ENCODE assay signal across 12 cellular contexts in genomic region chr1:78884685-78885452, GRCh38.
DNase-seq lines count a peak whose midpoint lies in the region; ATAC-seq, FAIRE-seq and TF ChIP-seq lines count a peak whose summit lies in the region.
"Had no signal": no experiment of that assay in that cellular context is flagged by ENCODE, and none has a peak within 500 bp of the region (broad histone marks: within the 10 kb centered on the region; RNA-seq: fewer than 3 reads in every experiment).

No MANE protein-coding gene starts in this region.

- H3K4me3 ChIP-seq in HFF-Myc (replicated peaks; ENCODE audit: low read depth, low read length) (no peak overlapping the region), mesenchymal stem cell (ENCODE audit: insufficient read depth in 1 of 2, low read depth in 1 of 2, low read length in 2 of 2) (no peak overlapping the region), small intestine (ENCODE audit: low read depth in 1 of 2, low read length in 2 of 2) (no peak overlapping the region), lower lobe of right lung (no peak overlapping the region)
- H3K4me3 ChIP-seq: psoas muscle had no signal

- 40% methylated on average over 3 of the region's 6 CpGs for WGBS in mesenchymal stem cell
- 24 to 40% (median 34%) methylated on average over 6 of the region's 6 CpGs for WGBS in small intestine, 3 donors

- no peak overlapping the region for H3K4me2 ChIP-seq in mesenchymal stem cell (ENCODE audit: low read length, poor library complexity, severe bottlenecking)

- no peak overlapping the region for H4K91ac ChIP-seq in mesenchymal stem cell (ENCODE audit: low read length)

- intact Hi-C loops in lower lobe of right lung (cut with DNase I): no loop called here

- no peak overlapping the region for H3K14ac ChIP-seq in mesenchymal stem cell (ENCODE audit: low read length in 2 of 2)

- H3K23ac ChIP-seq in mesenchymal stem cell (ENCODE audit: low read length in 2 of 2): no peak overlapping the region

- H3K4me1 ChIP-seq in mesenchymal stem cell (ENCODE audit: control insufficient read depth, insufficient read depth, low read depth, low read length): peaks cover 2% of the 10 kb centered on the region
- no peaks in the 10 kb centered on the region for H3K4me1 ChIP-seq in small intestine (ENCODE audit: control insufficient read depth in 2 of 2, insufficient read depth in 1 of 2, low read depth in 1 of 2, low read length in 1 of 2)
- peaks cover 4% of the 10 kb centered on the region for H3K4me1 ChIP-seq in lower lobe of right lung
- H3K4me1 ChIP-seq: psoas muscle had no signal

- H3K27me3 ChIP-seq in mesenchymal stem cell (ENCODE audit: control insufficient read depth in 1 of 2, insufficient read depth in 1 of 2, low read length in 2 of 2) (no peaks in the 10 kb centered on the region), small intestine (ENCODE audit: control insufficient read depth in 2 of 2, insufficient read depth in 2 of 2, low read length in 2 of 2) (no peaks in the 10 kb centered on the region), lower lobe of right lung (ENCODE audit: low read depth) (no peaks in the 10 kb centered on the region)

- no peak overlapping the region for H2AFZ ChIP-seq in mesenchymal stem cell (ENCODE audit: low read depth, low read length)

- H2BK15ac ChIP-seq in mesenchymal stem cell (ENCODE audit: low read depth, poor library complexity, severe bottlenecking): no peak overlapping the region

- ATAC-seq in HG03378 (IDR thresholded peaks at IDR 0.05; ENCODE audit: unreplicated experiment) (no peak), lower lobe of right lung (no peak)
- ATAC-seq: psoas muscle; stimulated activated naive CD8-positive, alpha-beta T cell treated with anti-CD3 and anti-CD28 coated beads, Interleukin-15, Interleukin-2, amounts not matched to agents 100 U/mL and 50 U/mL, for 24 hours had no signal

- H3K79me1 ChIP-seq in mesenchymal stem cell (replicated peaks; ENCODE audit: low read length, poor library complexity, severe bottlenecking): no peaks in the 10 kb centered on the region

- H3K36me3 ChIP-seq in mesenchymal stem cell (ENCODE audit: control insufficient read depth in 1 of 2, insufficient read depth in 2 of 2, low read depth in 1 of 2, low read length in 2 of 2) (peaks cover 0 to 5% of the 10 kb centered on the region in 2 experiments), small intestine (ENCODE audit: control insufficient read depth in 2 of 2, insufficient read depth in 2 of 2, low read length in 2 of 2) (no peaks in the 10 kb centered on the region), lower lobe of right lung (no peaks in the 10 kb centered on the region)

- H3K9ac ChIP-seq in mesenchymal stem cell (ENCODE audit: low read length): peak overlapping the region; percentile 6

- no peak overlapping the region for H2AK5ac ChIP-seq in mesenchymal stem cell (ENCODE audit: low read length, severe bottlenecking)

- in situ Hi-C loops in GM13977 (cut with MboI; ENCODE audit: low pct_unique_long_range_greater_than_20kb, low sequenced_read_pairs, unreplicated experiment): no loop called here

- H3K27ac ChIP-seq in mesenchymal stem cell (ENCODE audit: low read length, poor library complexity, severe bottlenecking) (no peak overlapping the region), small intestine (ENCODE audit: low read depth in 1 of 2, low read length in 1 of 2) (no peak overlapping the region), lower lobe of right lung (no peak overlapping the region)
- H3K27ac ChIP-seq: psoas muscle had no signal

- H2BK12ac ChIP-seq in mesenchymal stem cell (ENCODE audit: low read length in 2 of 2): no peak overlapping the region

- H4K8ac ChIP-seq in mesenchymal stem cell (ENCODE audit: low read length): no peak overlapping the region

- no peak overlapping the region for H3K4ac ChIP-seq in mesenchymal stem cell (ENCODE audit: low read depth in 1 of 2, low read length in 2 of 2)

- H2BK120ac ChIP-seq in mesenchymal stem cell (ENCODE audit: low read depth, low read length): no peak overlapping the region

- no peak for FAIRE-seq in small intestine (lab: Jason Lieb, UNC)

- H3K9me3 ChIP-seq in mesenchymal stem cell (ENCODE audit: control insufficient read depth, low read length): no peaks in the 10 kb centered on the region
- no peaks in the 10 kb centered on the region for H3K9me3 ChIP-seq in small intestine (ENCODE audit: control insufficient read depth, low read depth)
- H3K9me3 ChIP-seq in lower lobe of right lung: no peaks in the 10 kb centered on the region
- H3K9me3 ChIP-seq: psoas muscle had no signal

- H2BK5ac ChIP-seq in mesenchymal stem cell (ENCODE audit: low read depth, low read length, poor library complexity, severe bottlenecking): no peak overlapping the region

- peak overlapping the region in 1 of 2 experiments; percentile 28 for H3K18ac ChIP-seq in mesenchymal stem cell (ENCODE audit: low read depth in 1 of 2, low read length in 2 of 2)

- no peak for TF ChIP-seq CTCF in HFF-Myc (IDR thresholded peaks at IDR 0.05; ENCODE audit: low read depth, low read length, missing control alignments)
- TF ChIP-seq CTCF in lower lobe of right lung (IDR thresholded peaks at IDR 0.05): no peak
- no peak for TF ChIP-seq CTCF in GM13977 (IDR thresholded peaks at IDR 0.05; ENCODE audit: extremely low read depth, insufficient read depth, missing control alignments)

- peak; percentile 15 for DNase-seq in COLO829 (ENCODE audit: low spot score)
- DNase-seq in HFF-Myc (ENCODE audit: extremely low read depth, low read depth): peak; percentile 6
- peak; percentile 64 for DNase-seq in astrocyte of the hippocampus (ENCODE audit: low read depth, low spot score)
- DNase-seq in mesenchymal stem cell: peak; percentile 6
- no peak for DNase-seq in small intestine
- DNase-seq in lower lobe of right lung: no peak
- DNase-seq in GM13977 (ENCODE audit: low spot score): no peak
- DNase-seq: activated effector memory CD4-positive, alpha-beta T cell treated with Interleukin-2 at 50 U/mL for 16 hours; psoas muscle; stimulated activated CD4-positive, alpha-beta T cell treated with anti-CD3 and anti-CD28 coated beads, Interleukin-4, amount 100 ng/mL, for 24 hours; stimulated activated naive CD8-positive, alpha-beta T cell treated with anti-CD3 and anti-CD28 coated beads, Interleukin-15, Interleukin-2, amounts not matched to agents 100 U/mL and 50 U/mL, for 24 hours had no signal

Comparison
In these comparisons a context has a peak if more than half of its experiments do, and no peak if none do; other contexts are left out.
1. DNase-seq: peak in COLO829 (single experiment), HFF-Myc (single experiment), astrocyte of the hippocampus (single experiment) and mesenchymal stem cell (single experiment); none in small intestine (single experiment), lower lobe of right lung (single experiment) and GM13977 (single experiment).